In genomic region chr20:63273635-63274380, GRCh38 we compare ENCODE assay signal across 1 cellular context.
A peak's percentile ranks its signal among the peaks of the same experiment; 100 is the strongest.
TF ChIP-seq lines count a peak whose summit lies in the region.

No MANE protein-coding gene starts in this region.

TF ChIP-seq in HepG2, 621 proteins besides CTCF, POLR2A, EP300 and RAD21 (continued from another document):
- TF ChIP-seq HIC2 (CRISPR knock-in tag; IDR thresholded peaks at IDR 0.05; ENCODE audit: low read depth) (no peak), TEAD3 (CRISPR knock-in tag; optimal IDR thresholded peaks at IDR 0.05; ENCODE audit: borderline replicate concordance) (peak; percentile 25), SP5 (CRISPR knock-in tag; IDR thresholded peaks at IDR 0.05; ENCODE audit: borderline replicate concordance, low read depth) (0 out of 2 replicates have a peak, but pooled peaks have one; percentile 8), BCL6 (CRISPR knock-in tag; IDR thresholded peaks at IDR 0.05) (no peak), DNMT3B (CRISPR knock-in tag; conservative IDR thresholded peaks at IDR 0.05) (peak; percentile 69; the same call in 1 of the 2 replicates), MXI1 (IDR thresholded peaks at IDR 0.05; ENCODE audit: borderline replicate concordance, low read depth, low read length) (peak; percentile 69; the same call in 2 of the 3 replicates), POLR2AphosphoS2 (IDR thresholded peaks at IDR 0.05; ENCODE audit: low read depth, low read length) (no peak), ZNF460 (CRISPR knock-in tag; IDR thresholded peaks at IDR 0.05; ENCODE audit: borderline replicate concordance) (no peak), SRY (CRISPR knock-in tag; IDR thresholded peaks at IDR 0.05) (no peak), FLYWCH1 (CRISPR knock-in tag; IDR thresholded peaks at IDR 0.05) (no peak), ZNF775 (CRISPR knock-in tag; IDR thresholded peaks at IDR 0.05; ENCODE audit: borderline replicate concordance) (no peak), ISL2 (CRISPR knock-in tag; IDR thresholded peaks at IDR 0.05) (no peak), ZNF570 (CRISPR knock-in tag; IDR thresholded peaks at IDR 0.05; ENCODE audit: borderline replicate concordance) (no peak), IKZF5 (CRISPR knock-in tag; IDR thresholded peaks at IDR 0.05) (peak; percentile 32; the same call in 1 of the 2 replicates), NFIB (CRISPR knock-in tag; IDR thresholded peaks at IDR 0.05; ENCODE audit: borderline replicate concordance) (no peak), TBX3 (IDR thresholded peaks at IDR 0.05; ENCODE audit: borderline replicate concordance) (no peak), HCFC1 (IDR thresholded peaks at IDR 0.05; ENCODE audit: low read depth, low read length) (no peak), ZNF292 (CRISPR knock-in tag; IDR thresholded peaks at IDR 0.05; ENCODE audit: borderline replicate concordance, low read depth) (no peak), KDM4B (CRISPR knock-in tag; IDR thresholded peaks at IDR 0.05) (no peak), TAF1 (CRISPR knock-in tag; IDR thresholded peaks at IDR 0.05) (peak; percentile 37; the same call in 1 of the 2 replicates), ZBTB8A (CRISPR knock-in tag; IDR thresholded peaks at IDR 0.05; ENCODE audit: borderline replicate concordance, low read depth) (no peak), MED13 (CRISPR knock-in tag; IDR thresholded peaks at IDR 0.05) (no peak), ZKSCAN5 (CRISPR knock-in tag; IDR thresholded peaks at IDR 0.05) (no peak), ZBTB33 (CRISPR knock-in tag; IDR thresholded peaks at IDR 0.05) (0 out of 2 replicates have a peak, but pooled peaks have one; percentile 17), SP2 (CRISPR knock-in tag; IDR thresholded peaks at IDR 0.05) (peak; percentile 49; the same call in 1 of the 2 replicates), MED8 (CRISPR knock-in tag; IDR thresholded peaks at IDR 0.05; ENCODE audit: insufficient replicate concordance) (peak; percentile 18), CEBPZ (IDR thresholded peaks at IDR 0.05; ENCODE audit: low read length) (no peak), WIZ (CRISPR knock-in tag; IDR thresholded peaks at IDR 0.05) (no peak), GATAD1 (CRISPR knock-in tag; IDR thresholded peaks at IDR 0.05) (peak; percentile 61), ZNF513 (CRISPR knock-in tag; conservative IDR thresholded peaks at IDR 0.05) (no peak), HOXA5 (CRISPR knock-in tag; IDR thresholded peaks at IDR 0.05) (0 out of 2 replicates have a peak, but pooled peaks have one; percentile 19), HINFP (CRISPR knock-in tag; IDR thresholded peaks at IDR 0.05; ENCODE audit: low read depth) (no peak), HNRNPH1 (optimal IDR thresholded peaks at IDR 0.05; ENCODE audit: low read depth, low read length) (no peak), RXRA (CRISPR knock-in tag; IDR thresholded peaks at IDR 0.05) (peak; percentile 50; the same call in 1 of the 2 replicates), ZBTB21 (CRISPR knock-in tag; IDR thresholded peaks at IDR 0.05) (peak; percentile 32), SP1 (IDR thresholded peaks at IDR 0.05) (no peak), SP1 (CRISPR knock-in tag; IDR thresholded peaks at IDR 0.05) (no peak), ZNF263 (CRISPR knock-in tag; IDR thresholded peaks at IDR 0.05) (0 out of 2 replicates have a peak, but pooled peaks have one; percentile 12), FIP1L1 (IDR thresholded peaks at IDR 0.05; ENCODE audit: borderline replicate concordance, insufficient read depth, low read depth, low read length) (no peak), ONECUT2 (CRISPR knock-in tag; IDR thresholded peaks at IDR 0.05) (no peak), ZNF326 (CRISPR knock-in tag; IDR thresholded peaks at IDR 0.05; ENCODE audit: borderline replicate concordance) (no peak), RERE (CRISPR knock-in tag; IDR thresholded peaks at IDR 0.05; ENCODE audit: low read depth) (no peak), KDM2A (CRISPR knock-in tag; IDR thresholded peaks at IDR 0.05; ENCODE audit: borderline replicate concordance, low read depth) (no peak), GABPA (IDR thresholded peaks at IDR 0.05; ENCODE audit: low read depth, low read length) (peak; percentile 30; the same call in 1 of the 2 replicates), GABPA (CRISPR knock-in tag; IDR thresholded peaks at IDR 0.05; ENCODE audit: low read depth) (peak; percentile 58; the same call in 1 of the 2 replicates), REL (CRISPR knock-in tag; conservative IDR thresholded peaks at IDR 0.05) (0 out of 2 replicates have a peak, but pooled peaks have one; percentile 49), MXD1 (CRISPR knock-in tag; IDR thresholded peaks at IDR 0.05) (peak; percentile 54; the same call in 1 of the 2 replicates), MYNN (CRISPR knock-in tag; IDR thresholded peaks at IDR 0.05; ENCODE audit: low read depth) (no peak), CAMTA2 (CRISPR knock-in tag; IDR thresholded peaks at IDR 0.05; ENCODE audit: borderline replicate concordance) (no peak)
